Comparison of ENCODE assay signal across 15 cellular contexts in genomic region chr6:98323605-98324004, GRCh38.
DNase-seq lines count a peak whose midpoint lies in the region; ATAC-seq and TF ChIP-seq lines count a peak whose summit lies in the region.
"Had no signal": no experiment of that assay in that cellular context is flagged by ENCODE, and none has a peak within 500 bp of the region (broad histone marks: within the 10 kb centered on the region; RNA-seq: fewer than 3 reads in every experiment).

No MANE protein-coding gene starts in this region.

- WGBS in spleen, 5 donors, result 61 to 67% (median 66%) methylated on average over 3 of the region's 3 CpGs

- intact Hi-C loops in spleen (cut with DNase I; ENCODE audit: low total_unique reads), result no loop called here

- DNase-seq in inferior parietal cortex (ENCODE audit: extremely low spot score), result peak; percentile 3
- DNase-seq in NCI-H526 (lab: John Stamatoyannopoulos, UW), result no peak
- DNase-seq in spleen, result no peak
- DNase-seq in stimulated activated CD4-positive, alpha-beta T cell treated with anti-CD3 and anti-CD28 coated beads, Interleukin-1b, Interleukin-23, amount 100 ng/mL, for 48 hours, result no peak
- DNase-seq: activated CD4-positive, alpha-beta T cell treated with anti-CD3 and anti-CD28 coated beads, Interleukin-2, amount 50 U/mL, for 48 hours; glutamatergic neuron; left colon; natural killer cell; T-helper 2 cell had no signal

- H3K4me1 ChIP-seq in spleen, result no peaks in the 10 kb centered on the region
- H3K4me1 ChIP-seq: breast epithelium, right atrium auricular region had no signal

- H3K27me3 ChIP-seq in spleen (replicated peaks in 1 of 7), result no peaks in the 10 kb centered on the region
- H3K27me3 ChIP-seq: breast epithelium, right atrium auricular region had no signal

- no peaks in the 10 kb centered on the region for H3K36me3 ChIP-seq in spleen
- H3K36me3 ChIP-seq: breast epithelium, right atrium auricular region had no signal

- no peak for TF ChIP-seq CTCF in spleen (IDR thresholded peaks at IDR 0.05 in 8 of 11, conservative IDR thresholded peaks at IDR 0.05 in 3 of 11)

- no peak overlapping the region for H3K27ac ChIP-seq in spleen
- H3K27ac ChIP-seq: breast epithelium, C4-2B, right atrium auricular region had no signal

- H3K4me3 ChIP-seq in spleen, result no peak overlapping the region
- H3K4me3 ChIP-seq: breast epithelium, right atrium auricular region had no signal

- TF ChIP-seq POLR2A in spleen (IDR thresholded peaks at IDR 0.05), result no peak

- peak; percentile 88 for ATAC-seq in GM19035 (IDR thresholded peaks at IDR 0.05; ENCODE audit: unreplicated experiment)
- peak; percentile 91 for ATAC-seq in GM21786 (IDR thresholded peaks at IDR 0.05; ENCODE audit: unreplicated experiment)
- peak; percentile 90 for ATAC-seq in HG03135 (IDR thresholded peaks at IDR 0.05; ENCODE audit: unreplicated experiment)
- ATAC-seq: left colon, natural killer cell had no signal

- H3K9me3 ChIP-seq in spleen, result no peaks in the 10 kb centered on the region
- H3K9me3 ChIP-seq: breast epithelium, right atrium auricular region had no signal
